Comparison of ENCODE assay signal across 11 cellular contexts in genomic region chr2:219059725-219060682, GRCh38. TPM values are rescaled to one million over a fixed set of nuclear protein-coding genes. Genes with fewer than 3 reads are reported as not detected.
DNase-seq lines count a peak whose midpoint lies in the region; ATAC-seq and TF ChIP-seq lines count a peak whose summit lies in the region.
"Had no signal": no experiment of that assay in that cellular context is flagged by ENCODE, and none has a peak within 500 bp of the region (broad histone marks: within the 10 kb centered on the region; RNA-seq: fewer than 3 reads in every experiment).

No MANE protein-coding gene starts in this region.

- H3K9me3 Mint-ChIP-seq in activated naive CD4-positive, alpha-beta T cell treated with anti-CD3 and anti-CD28 coated beads for 36 hours, result no peaks in the 10 kb centered on the region
- no peaks in the 10 kb centered on the region for H3K9me3 Mint-ChIP-seq in activated naive CD4-positive, alpha-beta T cell treated with anti-CD3 and anti-CD28 coated beads, Interleukin-2, amount 10 ng/mL, durations not matched to agents 7 days and 5 days
- H3K9me3 Mint-ChIP-seq in activated T-cell treated with anti-CD3 and anti-CD28 coated beads, Interleukin-2, amount 50 U/mL, for 24 hours, result no peaks in the 10 kb centered on the region

- no peak for DNase-seq in activated naive CD4-positive, alpha-beta T cell treated with anti-CD3 and anti-CD28 coated beads for 36 hours
- no peak for DNase-seq in activated naive CD4-positive, alpha-beta T cell treated with anti-CD3 and anti-CD28 coated beads, Interleukin-2, amount 10 ng/mL, durations not matched to agents 7 days and 5 days
- DNase-seq in activated T-cell treated with anti-CD3 and anti-CD28 coated beads, Interleukin-2, amount 50 U/mL, for 24 hours, result peak; percentile 43
- DNase-seq in lower lobe of right lung (no peak), thoracic aorta (ENCODE audit: low spot score) (no peak), SHP77 (lab: John Stamatoyannopoulos, UW) (no peak), C1 segment of cervical spinal cord (lab: John Stamatoyannopoulos, UW) (no peak), T1000 (lab: John Stamatoyannopoulos, UW) (no peak)
- DNase-seq: effector CD4-positive, alpha-beta T cell; thyroid gland had no signal

- H3K9me3 ChIP-seq in lower lobe of right lung (no peaks in the 10 kb centered on the region), thoracic aorta (no peaks in the 10 kb centered on the region)
- H3K9me3 ChIP-seq: neutrophil, thyroid gland had no signal

- H3K4me3 ChIP-seq in lower lobe of right lung (peak overlapping the region; percentile 46), thoracic aorta (peak overlapping the region; percentile 54)

- no peak overlapping the region for H3K27ac ChIP-seq in lower lobe of right lung
- H3K27ac ChIP-seq in thoracic aorta, result no peak overlapping the region
- H3K27ac ChIP-seq: neutrophil, thyroid gland had no signal

- ATAC-seq in lower lobe of right lung (peak in 1 of 2 donors; percentile 32), thoracic aorta (ENCODE audit: insufficient number of reproducible peaks, low FRiP score, low read depth) (no peak)

- H3K4me1 Mint-ChIP-seq in activated naive CD4-positive, alpha-beta T cell treated with anti-CD3 and anti-CD28 coated beads for 36 hours (ENCODE audit: low read depth), result peaks cover 18% of the 10 kb centered on the region
- peaks cover 22% of the 10 kb centered on the region for H3K4me1 Mint-ChIP-seq in activated naive CD4-positive, alpha-beta T cell treated with anti-CD3 and anti-CD28 coated beads, Interleukin-2, amount 10 ng/mL, durations not matched to agents 7 days and 5 days
- H3K4me1 Mint-ChIP-seq in activated T-cell treated with anti-CD3 and anti-CD28 coated beads, Interleukin-2, amount 50 U/mL, for 24 hours (ENCODE audit: low read depth), result peaks cover 24% of the 10 kb centered on the region

- H3K36me3 ChIP-seq in lower lobe of right lung, result no peaks in the 10 kb centered on the region
- H3K36me3 ChIP-seq in thoracic aorta, result no peaks in the 10 kb centered on the region
- H3K36me3 ChIP-seq: neutrophil, thyroid gland had no signal

- no peak overlapping the region for H3K27ac Mint-ChIP-seq in activated naive CD4-positive, alpha-beta T cell treated with anti-CD3 and anti-CD28 coated beads for 36 hours
- H3K27ac Mint-ChIP-seq in activated naive CD4-positive, alpha-beta T cell treated with anti-CD3 and anti-CD28 coated beads, Interleukin-2, amount 10 ng/mL, durations not matched to agents 7 days and 5 days, result no peak overlapping the region
- H3K27ac Mint-ChIP-seq in activated T-cell treated with anti-CD3 and anti-CD28 coated beads, Interleukin-2, amount 50 U/mL, for 24 hours, result no peak overlapping the region

- intact Hi-C loops in activated naive CD4-positive, alpha-beta T cell treated with anti-CD3 and anti-CD28 coated beads for 36 hours (cut with micrococcal nuclease), result loop anchor here (5.0 kb wide), 1 partner anchor 63 kb away; no protein-coding TSS in a partner anchor
- intact Hi-C loops in lower lobe of right lung (cut with DNase I), result loop anchor here (10.0 kb wide), 1 partner anchor 85 kb away; no protein-coding TSS in a partner anchor

- H3K36me3 Mint-ChIP-seq in activated naive CD4-positive, alpha-beta T cell treated with anti-CD3 and anti-CD28 coated beads for 36 hours (ENCODE audit: low read depth), result no peaks in the 10 kb centered on the region
- no peaks in the 10 kb centered on the region for H3K36me3 Mint-ChIP-seq in activated naive CD4-positive, alpha-beta T cell treated with anti-CD3 and anti-CD28 coated beads, Interleukin-2, amount 10 ng/mL, durations not matched to agents 7 days and 5 days
- no peaks in the 10 kb centered on the region for H3K36me3 Mint-ChIP-seq in activated T-cell treated with anti-CD3 and anti-CD28 coated beads, Interleukin-2, amount 50 U/mL, for 24 hours (ENCODE audit: low read depth)

- H3K4me1 ChIP-seq in lower lobe of right lung (peaks cover 39% of the 10 kb centered on the region), thoracic aorta (ENCODE audit: control insufficient read depth in 1 of 2, low read depth in 2 of 2) (peaks cover 30 to 42% of the 10 kb centered on the region in 2 donors)

- H3K4me3 Mint-ChIP-seq in activated naive CD4-positive, alpha-beta T cell treated with anti-CD3 and anti-CD28 coated beads for 36 hours, result peak overlapping the region; percentile 27
- no peak overlapping the region for H3K4me3 Mint-ChIP-seq in activated naive CD4-positive, alpha-beta T cell treated with anti-CD3 and anti-CD28 coated beads, Interleukin-2, amount 10 ng/mL, durations not matched to agents 7 days and 5 days
- peak overlapping the region; percentile 43 for H3K4me3 Mint-ChIP-seq in activated T-cell treated with anti-CD3 and anti-CD28 coated beads, Interleukin-2, amount 50 U/mL, for 24 hours

- peaks cover 59% of the 10 kb centered on the region for H3K27me3 ChIP-seq in lower lobe of right lung (ENCODE audit: low read depth)
- peaks cover 28% of the 10 kb centered on the region for H3K27me3 ChIP-seq in thoracic aorta (replicated peaks; ENCODE audit: insufficient read depth)

- no peak for TF ChIP-seq CTCF in lower lobe of right lung (IDR thresholded peaks at IDR 0.05)
- no peak for TF ChIP-seq CTCF in thoracic aorta (IDR thresholded peaks at IDR 0.05)

- CTCF ChIA-PET in activated naive CD4-positive, alpha-beta T cell treated with anti-CD3 and anti-CD28 coated beads for 36 hours (lab: Charles Lee), result interaction anchor here (0.6 to 8.4 kb wide), 14 partner anchors 12 to 162 kb away, joined by 3 to 118 read pairs (median 8); partner anchors contain the start of gene NHEJ1
- CTCF ChIA-PET in activated naive CD4-positive, alpha-beta T cell treated with anti-CD3 and anti-CD28 coated beads, Interleukin-2, amount 10 ng/mL, durations not matched to agents 7 days and 5 days (lab: Charles Lee), result interaction anchor here (1.0 to 7.0 kb wide), 11 partner anchors 13 to 235 kb away, joined by 3 to 90 read pairs (median 9); partner anchors contain the start of gene CFAP65

- peaks cover 58% of the 10 kb centered on the region for H3K27me3 Mint-ChIP-seq in activated naive CD4-positive, alpha-beta T cell treated with anti-CD3 and anti-CD28 coated beads for 36 hours (ENCODE audit: low read depth)
- peaks cover 93% of the 10 kb centered on the region for H3K27me3 Mint-ChIP-seq in activated naive CD4-positive, alpha-beta T cell treated with anti-CD3 and anti-CD28 coated beads, Interleukin-2, amount 10 ng/mL, durations not matched to agents 7 days and 5 days
- H3K27me3 Mint-ChIP-seq in activated T-cell treated with anti-CD3 and anti-CD28 coated beads, Interleukin-2, amount 50 U/mL, for 24 hours, result peaks cover 79% of the 10 kb centered on the region

RNA-seq across cellular contexts. Expression of gene IHH, which starts 0.7 kb away (rescaled TPM):
- total RNA-seq in activated naive CD4-positive, alpha-beta T cell treated with anti-CD3 and anti-CD28 coated beads for 36 hours, result not detected
- 0.71 TPM for total RNA-seq in lower lobe of right lung
- total RNA-seq in thoracic aorta, result 1 to 10 TPM in 1 of 2 donors, not detected in 1; 1.6 TPM

RNA-seq across cellular contexts. Expression of gene CFAP65, which starts 18.7 kb away (rescaled TPM):
- not detected for total RNA-seq in activated naive CD4-positive, alpha-beta T cell treated with anti-CD3 and anti-CD28 coated beads for 36 hours
- total RNA-seq in lower lobe of right lung (7.6 TPM), thoracic aorta (not detected)
